2 cellular contexts compared by ENCODE assay signal in the genomic region with DNA sequence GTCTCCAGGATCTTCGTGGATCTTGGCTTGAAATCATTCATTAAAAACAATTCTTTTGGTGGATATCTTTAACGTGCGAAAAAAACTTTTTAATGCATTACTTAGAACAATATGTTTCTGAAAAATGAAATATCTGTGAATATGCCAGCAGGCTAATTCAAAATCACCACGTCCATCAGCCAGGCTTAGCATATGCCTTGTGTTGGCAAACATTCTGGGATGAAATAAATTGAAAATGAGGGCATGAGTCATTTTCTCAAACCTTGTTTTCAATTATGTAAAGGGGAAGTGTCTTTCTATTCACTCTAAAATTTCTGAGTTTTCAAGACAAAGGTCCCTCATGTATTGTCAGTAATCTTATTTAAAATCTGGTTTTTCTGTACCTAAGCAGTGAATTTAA.
TF ChIP-seq lines count a peak whose summit lies in the region.

No MANE protein-coding gene starts in this region.

TF ChIP-seq in IMR-90, 13 proteins besides CTCF, POLR2A, EP300 and RAD21 (continued from another document):
- no peak for TF ChIP-seq ELK1 (IDR thresholded peaks at IDR 0.05; ENCODE audit: borderline replicate concordance, low read depth, low read length)
- TF ChIP-seq NFE2L2 (IDR thresholded peaks at IDR 0.05; ENCODE audit: low read depth, low read length), result no peak
- TF ChIP-seq MAFK (IDR thresholded peaks at IDR 0.05; ENCODE audit: low read depth, low read length), result no peak
- no peak for TF ChIP-seq FOS (IDR thresholded peaks at IDR 0.05; ENCODE audit: low read depth, low read length)
- TF ChIP-seq SMC3 (IDR thresholded peaks at IDR 0.05; ENCODE audit: low read depth, low read length), result no peak
- TF ChIP-seq BHLHE40 (IDR thresholded peaks at IDR 0.05; ENCODE audit: low read depth, low read length), result no peak
- no peak for TF ChIP-seq USF2 (IDR thresholded peaks at IDR 0.05; ENCODE audit: low read depth, low read length)
- no peak for TF ChIP-seq MAZ (IDR thresholded peaks at IDR 0.05; ENCODE audit: borderline replicate concordance, low read depth, low read length)
- TF ChIP-seq MXI1 (IDR thresholded peaks at IDR 0.05; ENCODE audit: borderline replicate concordance, low read depth, low read length), result no peak

TF ChIP-seq in SK-N-SH, 30 proteins besides CTCF, POLR2A, EP300 and RAD21 (continued from another document):
- TF ChIP-seq, protein P1, sequence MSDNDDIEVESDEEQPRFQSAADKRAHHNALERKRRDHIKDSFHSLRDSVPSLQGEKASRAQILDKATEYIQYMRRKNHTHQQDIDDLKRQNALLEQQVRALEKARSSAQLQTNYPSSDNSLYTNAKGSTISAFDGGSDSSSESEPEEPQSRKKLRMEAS (IDR thresholded peaks at IDR 0.05; ENCODE audit: low read depth), result no peak
- TF ChIP-seq TCF12 (IDR thresholded peaks at IDR 0.05), result peak; percentile 18; the same call in 1 of the 2 replicates
- no peak for TF ChIP-seq ZBTB33 (IDR thresholded peaks at IDR 0.05; ENCODE audit: borderline replicate concordance, low read depth)
- TF ChIP-seq EZH2phosphoT487 (IDR thresholded peaks at IDR 0.05; ENCODE audit: borderline replicate concordance, low read depth), result no peak
- 0 out of 2 replicates have a peak, but pooled peaks have one; percentile 42 for TF ChIP-seq PBX3 (IDR thresholded peaks at IDR 0.05)
- TF ChIP-seq TEAD4 (IDR thresholded peaks at IDR 0.05; ENCODE audit: borderline replicate concordance, insufficient read depth), result no peak
- no peak; the same call in 1 of the 2 replicates for TF ChIP-seq FOSL2 (IDR thresholded peaks at IDR 0.05; ENCODE audit: borderline replicate concordance, low read depth)
- TF ChIP-seq, protein P2, sequence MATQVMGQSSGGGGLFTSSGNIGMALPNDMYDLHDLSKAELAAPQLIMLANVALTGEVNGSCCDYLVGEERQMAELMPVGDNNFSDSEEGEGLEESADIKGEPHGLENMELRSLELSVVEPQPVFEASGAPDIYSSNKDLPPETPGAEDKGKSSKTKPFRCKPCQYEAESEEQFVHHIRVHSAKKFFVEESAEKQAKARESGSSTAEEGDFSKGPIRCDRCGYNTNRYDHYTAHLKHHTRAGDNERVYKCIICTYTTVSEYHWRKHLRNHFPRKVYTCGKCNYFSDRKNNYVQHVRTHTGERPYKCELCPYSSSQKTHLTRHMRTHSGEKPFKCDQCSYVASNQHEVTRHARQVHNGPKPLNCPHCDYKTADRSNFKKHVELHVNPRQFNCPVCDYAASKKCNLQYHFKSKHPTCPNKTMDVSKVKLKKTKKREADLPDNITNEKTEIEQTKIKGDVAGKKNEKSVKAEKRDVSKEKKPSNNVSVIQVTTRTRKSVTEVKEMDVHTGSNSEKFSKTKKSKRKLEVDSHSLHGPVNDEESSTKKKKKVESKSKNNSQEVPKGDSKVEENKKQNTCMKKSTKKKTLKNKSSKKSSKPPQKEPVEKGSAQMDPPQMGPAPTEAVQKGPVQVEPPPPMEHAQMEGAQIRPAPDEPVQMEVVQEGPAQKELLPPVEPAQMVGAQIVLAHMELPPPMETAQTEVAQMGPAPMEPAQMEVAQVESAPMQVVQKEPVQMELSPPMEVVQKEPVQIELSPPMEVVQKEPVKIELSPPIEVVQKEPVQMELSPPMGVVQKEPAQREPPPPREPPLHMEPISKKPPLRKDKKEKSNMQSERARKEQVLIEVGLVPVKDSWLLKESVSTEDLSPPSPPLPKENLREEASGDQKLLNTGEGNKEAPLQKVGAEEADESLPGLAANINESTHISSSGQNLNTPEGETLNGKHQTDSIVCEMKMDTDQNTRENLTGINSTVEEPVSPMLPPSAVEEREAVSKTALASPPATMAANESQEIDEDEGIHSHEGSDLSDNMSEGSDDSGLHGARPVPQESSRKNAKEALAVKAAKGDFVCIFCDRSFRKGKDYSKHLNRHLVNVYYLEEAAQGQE (IDR thresholded peaks at IDR 0.05; ENCODE audit: low read depth, low read length), result no peak
- TF ChIP-seq GATA2 (CRISPR knock-in tag; IDR thresholded peaks at IDR 0.05), result no peak
- no peak for TF ChIP-seq SIN3A (IDR thresholded peaks at IDR 0.05; ENCODE audit: borderline replicate concordance, low read depth, low read length)
